In the genomic region with DNA sequence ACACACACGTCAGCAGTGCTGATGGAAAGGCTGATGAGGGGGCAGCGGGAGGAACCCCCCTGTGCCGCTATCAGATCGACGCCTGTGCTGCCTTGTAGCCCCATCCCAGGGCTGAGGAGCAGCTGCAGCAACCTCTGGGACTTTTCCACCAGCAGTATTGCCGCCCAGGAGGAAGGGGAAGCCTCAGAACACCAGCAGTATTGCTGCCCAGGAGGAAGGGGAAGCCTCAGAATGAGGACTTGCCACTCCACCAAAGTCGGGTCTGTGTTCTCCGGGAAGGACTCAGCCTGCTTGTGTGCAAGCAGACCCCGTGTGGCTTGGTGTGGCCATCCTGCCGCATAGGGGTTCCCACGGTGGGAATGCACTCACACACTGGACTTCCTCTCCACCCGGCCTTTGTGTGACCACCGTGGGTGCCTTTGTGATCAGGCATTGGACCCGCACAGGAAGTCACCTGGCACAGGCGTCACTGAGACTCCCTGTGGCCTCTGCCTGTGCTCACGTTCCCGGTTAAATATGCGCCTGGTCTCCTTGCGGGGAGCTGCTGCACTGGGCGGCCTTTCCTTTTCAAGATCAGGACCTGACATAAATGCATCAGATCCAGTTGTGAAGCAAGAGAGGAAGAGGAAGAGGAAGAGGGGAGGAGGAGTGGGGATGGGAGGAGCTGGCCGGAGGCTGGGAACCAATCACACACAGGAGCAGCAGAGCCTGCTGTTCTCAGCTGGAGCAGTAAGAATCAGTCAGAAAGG, we compare ENCODE assay signal across 11 cellular contexts.
A peak's percentile ranks its signal among the peaks of the same experiment; 100 is the strongest.
DNase-seq lines count a peak whose midpoint lies in the region; ATAC-seq, FAIRE-seq and TF ChIP-seq lines count a peak whose summit lies in the region.
"Had no signal": no experiment of that assay in that cellular context is flagged by ENCODE, and none has a peak within 500 bp of the region (broad histone marks: within the 10 kb centered on the region; RNA-seq: fewer than 3 reads in every experiment).

No MANE protein-coding gene starts in this region.

- H3K9me3 ChIP-seq in CD4-positive, alpha-beta T cell (ENCODE audit: control insufficient read depth, low read length), result no peaks in the 10 kb centered on the region
- no peaks in the 10 kb centered on the region for H3K9me3 ChIP-seq in HepG2 (ENCODE audit: low read length)
- no peaks in the 10 kb centered on the region for H3K9me3 ChIP-seq in SJCRH30 (replicated peaks)
- H3K9me3 ChIP-seq: SJSA1 had no signal

- POLR2A ChIA-PET in CD4-positive, alpha-beta T cell (lab: Charles Lee), result interaction anchor here (1.2 to 1.3 kb wide), 2 partner anchors 17 to 28 kb away, joined by 4 to 5 read pairs; no protein-coding TSS in a partner anchor
- POLR2A ChIA-PET in activated B cell treated with CpG ODN at 0.5 μM for 24 hours (lab: Charles Lee) (no interaction called here), HepG2 (lab: Yijun Ruan, JAX) (no interaction called here)

- H3K4me3 ChIP-seq in HepG2 (replicated peaks in 1 of 3; ENCODE audit: insufficient read depth in 1 of 3, low read depth in 2 of 3, low read length in 3 of 3) (no peak overlapping the region), SJCRH30 (no peak overlapping the region)
- H3K4me3 ChIP-seq: SJSA1 had no signal

- H3K9me3 Mint-ChIP-seq in CD4-positive, alpha-beta T cell, result no peaks in the 10 kb centered on the region
- peaks cover 4% of the 10 kb centered on the region for H3K9me3 Mint-ChIP-seq in activated B cell treated with CpG ODN at 0.5 μM for 24 hours

- peaks cover 19% of the 10 kb centered on the region for H3K4me1 Mint-ChIP-seq in CD4-positive, alpha-beta T cell (ENCODE audit: low read depth)
- peaks cover 2% of the 10 kb centered on the region for H3K4me1 Mint-ChIP-seq in activated B cell treated with CpG ODN at 0.5 μM for 24 hours

- no peak overlapping the region for H3K27ac ChIP-seq in CD4-positive, alpha-beta T cell (ENCODE audit: low read depth, low read length)
- no peak overlapping the region for H3K27ac ChIP-seq in HepG2 (ENCODE audit: extremely low read length, insufficient read depth, low read length)
- H3K27ac ChIP-seq in SJCRH30, result no peak overlapping the region
- H3K27ac ChIP-seq: SJSA1 had no signal

- H3K9ac ChIP-seq in HepG2 (ENCODE audit: insufficient read depth, low read depth, low read length), result no peak overlapping the region

- H4K20me1 ChIP-seq in HepG2 (ENCODE audit: insufficient read depth, low read length), result no peaks in the 10 kb centered on the region

- BruUV-seq in HepG2 (replicated peaks; lab: Mats Ljungman, UMichigan), result no TSS peak

- TF ChIP-seq POLR2A in HepG2 (IDR thresholded peaks at IDR 0.05; ENCODE audit: insufficient read depth in 1 of 2, low read depth in 2 of 2, low read length in 2 of 2), result no peak

- CTCF ChIA-PET in CD4-positive, alpha-beta T cell (lab: Charles Lee), result no interaction called here
- CTCF ChIA-PET in activated B cell treated with CpG ODN at 0.5 μM for 24 hours (lab: Charles Lee) (no interaction called here), HepG2 (lab: Yijun Ruan, JAX; ENCODE audit: low intra/inter-chr PET ratio, low total read pairs) (no interaction called here)

- no peak overlapping the region for H2AFZ ChIP-seq in HepG2 (ENCODE audit: low read length)

- H3K36me3 Mint-ChIP-seq in CD4-positive, alpha-beta T cell (ENCODE audit: low read depth), result no peaks in the 10 kb centered on the region
- H3K36me3 Mint-ChIP-seq in activated B cell treated with CpG ODN at 0.5 μM for 24 hours (ENCODE audit: low read depth), result no peaks in the 10 kb centered on the region

- TF ChIP-seq CTCF in CD4-positive, alpha-beta T cell (IDR thresholded peaks at IDR 0.05), result no peak
- no peak for TF ChIP-seq CTCF in activated B cell treated with CpG ODN at 0.5 μM for 24 hours (IDR thresholded peaks at IDR 0.05)
- no peak for TF ChIP-seq CTCF in HepG2 (CRISPR knock-in tag; IDR thresholded peaks at IDR 0.05)

- no peaks in the 10 kb centered on the region; the same call in 1 of the 2 replicates for H3K4me1 ChIP-seq in HepG2 (ENCODE audit: insufficient read depth, low read length)
- peaks cover 2% of the 10 kb centered on the region; the same call in 1 of the 2 replicates for H3K4me1 ChIP-seq in SJCRH30
- H3K4me1 ChIP-seq: SJSA1 had no signal

- H3K27me3 ChIP-seq in CD4-positive, alpha-beta T cell (ENCODE audit: control insufficient read depth, insufficient read depth, low read length), result peaks cover 7% of the 10 kb centered on the region
- peaks cover 3 to 64% of the 10 kb centered on the region in 2 experiments for H3K27me3 ChIP-seq in HepG2 (ENCODE audit: control insufficient read depth in 1 of 2, insufficient read depth in 2 of 2, low read length in 2 of 2)
- H3K27me3 ChIP-seq in SJCRH30, result no peaks in the 10 kb centered on the region
- H3K27me3 ChIP-seq: SJSA1 had no signal

- in situ Hi-C loops in HepG2 (cut with HindIII; ENCODE audit: extremely low pct_ligation_motif_present, low pct_unique_long_range_greater_than_20kb), result no loop called here

- H3K27me3 Mint-ChIP-seq in CD4-positive, alpha-beta T cell, result peaks cover 24% of the 10 kb centered on the region
- peaks cover 23% of the 10 kb centered on the region for H3K27me3 Mint-ChIP-seq in activated B cell treated with CpG ODN at 0.5 μM for 24 hours

- intact Hi-C loops in CD4-positive, alpha-beta T cell (cut with DNase I, micrococcal nuclease), result no loop called here
- intact Hi-C loops in activated B cell treated with CpG ODN at 0.5 μM for 24 hours (cut with micrococcal nuclease), result no loop called here
- intact Hi-C loops in HepG2 (cut with micrococcal nuclease; ENCODE audit: unreplicated experiment), result no loop called here

- H3K4me3 Mint-ChIP-seq in CD4-positive, alpha-beta T cell, result peak overlapping the region; percentile 82
- H3K4me3 Mint-ChIP-seq in activated B cell treated with CpG ODN at 0.5 μM for 24 hours, result peak overlapping the region; percentile 63

- TF ChIP-seq RAD21 in HepG2 (CRISPR knock-in tag; IDR thresholded peaks at IDR 0.05), result no peak

- H3K4me2 ChIP-seq in HepG2 (ENCODE audit: low read depth, low read length), result no peak overlapping the region

- TF ChIP-seq EP300 in HepG2 (IDR thresholded peaks at IDR 0.05; ENCODE audit: low read depth in 2 of 2, low read length in 2 of 2) (no peak), HepG2 (CRISPR knock-in tag; IDR thresholded peaks at IDR 0.05; ENCODE audit: borderline replicate concordance) (no peak)

- peak; percentile 44 for ATAC-seq in CD4-positive, alpha-beta T cell (ENCODE audit: poor library complexity)
- ATAC-seq in activated B cell treated with CpG ODN at 0.5 μM for 24 hours (ENCODE audit: low read depth) (no peak), HepG2 (peak; percentile 13; the same call in 1 of the 3 replicates)

- no peak for FAIRE-seq in HepG2 (lab: Jason Lieb, UNC)

- H3K27ac Mint-ChIP-seq in CD4-positive, alpha-beta T cell, result no peak overlapping the region
- H3K27ac Mint-ChIP-seq in activated B cell treated with CpG ODN at 0.5 μM for 24 hours, result no peak overlapping the region

- no peaks in the 10 kb centered on the region for H3K79me2 ChIP-seq in HepG2 (ENCODE audit: insufficient read depth, low read length)

- WGBS in HepG2 (ENCODE audit: low lambda C conversion rate), result 65% methylated on average over 13 of the region's 21 CpGs

- no peak for DNase-seq in CD4-positive, alpha-beta T cell
- peak; percentile 88 for DNase-seq in GF-D8 (lab: John Stamatoyannopoulos, UW)
- DNase-seq in activated B cell treated with CpG ODN at 0.5 μM for 24 hours, result no peak
- DNase-seq in HepG2 (ENCODE audit: low spot score), result no peak
- no peak for DNase-seq in 8988T
- DNase-seq in hepatic stellate cell (ENCODE audit: low spot score), result no peak
- no peak for DNase-seq in SJCRH30
- DNase-seq: foreskin fibroblast, HCEC 1CT, NCI-H1417 treated with DMSO at 0.1 percent for 48 hours had no signal

- no peaks in the 10 kb centered on the region for H3K36me3 ChIP-seq in HepG2 (replicated peaks in 1 of 2; ENCODE audit: control insufficient read depth in 1 of 2, insufficient read depth in 2 of 2, low read length in 2 of 2)
- H3K36me3 ChIP-seq in SJCRH30, result no peaks in the 10 kb centered on the region
- H3K36me3 ChIP-seq: SJSA1 had no signal

TF ChIP-seq in HepG2, 621 proteins besides CTCF, POLR2A, EP300 and RAD21:
- TF ChIP-seq, protein P1, sequence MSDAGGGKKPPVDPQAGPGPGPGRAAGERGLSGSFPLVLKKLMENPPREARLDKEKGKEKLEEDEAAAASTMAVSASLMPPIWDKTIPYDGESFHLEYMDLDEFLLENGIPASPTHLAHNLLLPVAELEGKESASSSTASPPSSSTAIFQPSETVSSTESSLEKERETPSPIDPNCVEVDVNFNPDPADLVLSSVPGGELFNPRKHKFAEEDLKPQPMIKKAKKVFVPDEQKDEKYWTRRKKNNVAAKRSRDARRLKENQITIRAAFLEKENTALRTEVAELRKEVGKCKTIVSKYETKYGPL (CRISPR knock-in tag; IDR thresholded peaks at IDR 0.05), result no peak
- TF ChIP-seq, protein P2, sequence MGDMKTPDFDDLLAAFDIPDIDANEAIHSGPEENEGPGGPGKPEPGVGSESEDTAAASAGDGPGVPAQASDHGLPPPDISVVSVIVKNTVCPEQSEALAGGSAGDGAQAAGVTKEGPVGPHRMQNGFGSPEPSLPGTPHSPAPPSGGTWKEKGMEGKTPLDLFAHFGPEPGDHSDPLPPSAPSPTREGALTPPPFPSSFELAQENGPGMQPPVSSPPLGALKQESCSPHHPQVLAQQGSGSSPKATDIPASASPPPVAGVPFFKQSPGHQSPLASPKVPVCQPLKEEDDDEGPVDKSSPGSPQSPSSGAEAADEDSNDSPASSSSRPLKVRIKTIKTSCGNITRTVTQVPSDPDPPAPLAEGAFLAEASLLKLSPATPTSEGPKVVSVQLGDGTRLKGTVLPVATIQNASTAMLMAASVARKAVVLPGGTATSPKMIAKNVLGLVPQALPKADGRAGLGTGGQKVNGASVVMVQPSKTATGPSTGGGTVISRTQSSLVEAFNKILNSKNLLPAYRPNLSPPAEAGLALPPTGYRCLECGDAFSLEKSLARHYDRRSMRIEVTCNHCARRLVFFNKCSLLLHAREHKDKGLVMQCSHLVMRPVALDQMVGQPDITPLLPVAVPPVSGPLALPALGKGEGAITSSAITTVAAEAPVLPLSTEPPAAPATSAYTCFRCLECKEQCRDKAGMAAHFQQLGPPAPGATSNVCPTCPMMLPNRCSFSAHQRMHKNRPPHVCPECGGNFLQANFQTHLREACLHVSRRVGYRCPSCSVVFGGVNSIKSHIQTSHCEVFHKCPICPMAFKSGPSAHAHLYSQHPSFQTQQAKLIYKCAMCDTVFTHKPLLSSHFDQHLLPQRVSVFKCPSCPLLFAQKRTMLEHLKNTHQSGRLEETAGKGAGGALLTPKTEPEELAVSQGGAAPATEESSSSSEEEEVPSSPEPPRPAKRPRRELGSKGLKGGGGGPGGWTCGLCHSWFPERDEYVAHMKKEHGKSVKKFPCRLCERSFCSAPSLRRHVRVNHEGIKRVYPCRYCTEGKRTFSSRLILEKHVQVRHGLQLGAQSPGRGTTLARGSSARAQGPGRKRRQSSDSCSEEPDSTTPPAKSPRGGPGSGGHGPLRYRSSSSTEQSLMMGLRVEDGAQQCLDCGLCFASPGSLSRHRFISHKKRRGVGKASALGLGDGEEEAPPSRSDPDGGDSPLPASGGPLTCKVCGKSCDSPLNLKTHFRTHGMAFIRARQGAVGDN (CRISPR knock-in tag; IDR thresholded peaks at IDR 0.05), result peak; percentile 14; the same call in 1 of the 2 replicates
- peak; percentile 85 for TF ChIP-seq EZH2 (conservative IDR thresholded peaks at IDR 0.05; ENCODE audit: low read depth, low read length)
